Comparison of ENCODE assay signal across 8 cellular contexts in genomic region chr2:23381084-23381483, GRCh38. TPM values are rescaled to one million over a fixed set of nuclear protein-coding genes. Genes with fewer than 3 reads are reported as not detected.
DNase-seq lines count a peak whose midpoint lies in the region; ATAC-seq and TF ChIP-seq lines count a peak whose summit lies in the region.

No MANE protein-coding gene starts in this region.

- H3K27ac Mint-ChIP-seq in Caco-2 (ENCODE audit: unreplicated experiment): peak overlapping the region; percentile 23

- 27 to 40% (median 35%) methylated on average over 6 of the region's 6 CpGs for WGBS in stomach, 5 donors

- no peak for TF ChIP-seq CTCF in Caco-2 (IDR thresholded peaks at IDR 0.05; ENCODE audit: insufficient read depth in 1 of 2, low read depth in 1 of 2, low read length in 1 of 2, severe bottlenecking in 1 of 2, unreplicated experiment in 1 of 2)
- TF ChIP-seq CTCF in stomach (IDR thresholded peaks at IDR 0.05): no peak

- H3K27me3 ChIP-seq in Caco-2 (replicated peaks; ENCODE audit: control insufficient read depth, insufficient read depth, low read length): peaks cover 3% of the 10 kb centered on the region
- H3K27me3 ChIP-seq in stomach: peaks cover 0 to 44% (median 8%) of the 10 kb centered on the region in 3 donors

- DNase-seq in Caco-2: no peak
- peak; percentile 84 for DNase-seq in HS-5 (ENCODE audit: low read depth)
- peak; percentile 80 for DNase-seq in RPMI7951 (ENCODE audit: low read depth)
- DNase-seq in stomach: peak; percentile 41
- no peak for DNase-seq in nucleus accumbens (lab: John Stamatoyannopoulos, UW)
- DNase-seq in NCI-H524 treated with DMSO at 0.1 percent for 48 hours (lab: John Stamatoyannopoulos, UW): no peak
- DNase-seq in GOT3 (lab: John Stamatoyannopoulos, UW): no peak

- CTCF ChIA-PET in Caco-2 (lab: Charles Lee): no interaction called here

- H3K4me1 ChIP-seq in Caco-2 (peaks cover 7% of the 10 kb centered on the region), stomach (peaks cover 6 to 20% (median 13%) of the 10 kb centered on the region in 4 donors)

- POLR2A ChIA-PET in Caco-2 (lab: Charles Lee): no interaction called here

- H3K9me3 ChIP-seq in Caco-2: no peaks in the 10 kb centered on the region
- H3K9me3 ChIP-seq in stomach: no peaks in the 10 kb centered on the region

- H3K4me1 Mint-ChIP-seq in Caco-2 (ENCODE audit: low read depth, unreplicated experiment): peaks cover 8% of the 10 kb centered on the region

- TF ChIP-seq EP300 in stomach (IDR thresholded peaks at IDR 0.05): no peak

- H3K36me3 ChIP-seq in Caco-2 (ENCODE audit: control insufficient read depth, insufficient read depth, low read length): no peaks in the 10 kb centered on the region
- H3K36me3 ChIP-seq in stomach: no peaks in the 10 kb centered on the region

- no peaks in the 10 kb centered on the region for H3K9me3 Mint-ChIP-seq in Caco-2 (ENCODE audit: unreplicated experiment)

- intact Hi-C loops in Caco-2 (cut with micrococcal nuclease; ENCODE audit: unreplicated experiment) (no loop called here), stomach (cut with DNase I; ENCODE audit: low total_unique reads) (no loop called here)

- ATAC-seq in esophagus mucosa: peak; percentile 83

- H3K4me3 Mint-ChIP-seq in Caco-2 (ENCODE audit: unreplicated experiment): no peak overlapping the region

- H3K4me3 ChIP-seq in Caco-2 (ENCODE audit: low read depth, low read length): no peak overlapping the region
- H3K4me3 ChIP-seq in stomach: no peak overlapping the region

- BruUV-seq in Caco-2 (replicated peaks; lab: Mats Ljungman, UMichigan): no TSS peak

- H3K27ac ChIP-seq in stomach: peak overlapping the region in 1 of 5 donors; percentile 13

- peaks cover 6% of the 10 kb centered on the region for H3K36me3 Mint-ChIP-seq in Caco-2 (ENCODE audit: insufficient read depth, unreplicated experiment)

- TF ChIP-seq POLR2A in stomach (IDR thresholded peaks at IDR 0.05): no peak

- H3K27me3 Mint-ChIP-seq in Caco-2 (ENCODE audit: insufficient read depth, unreplicated experiment): peaks cover 30% of the 10 kb centered on the region

RNA-seq across cellular contexts. Expression of gene KLHL29, which starts 3.9 kb away (rescaled TPM):
- total RNA-seq in Caco-2 (2022) (0.61 and 0.81 TPM in 2 replicates), esophagus mucosa (3.6 TPM), stomach (1 to 10 TPM in 4 of 5 donors, under 1 TPM in 1; under 0.01 to 6.6 (median 1.4) TPM)
- 0.78 and 0.84 TPM in 2 replicates for total RNA-seq in RPMI7951 (2014; rRNA removed; shearing (Covaris generic))
- 1 to 10 TPM in 2 of 3 donors, under 1 TPM in 1; 0.31 to 3.0 (median 1.2) TPM for polyA plus RNA-seq in stomach

Comparison
In these comparisons a context has a peak if more than half of its experiments do, and no peak if none do; other contexts are left out.
1. DNase-seq: peak in HS-5 (single experiment), RPMI7951 (single experiment) and stomach (single experiment); none in Caco-2 (0 of 2), nucleus accumbens (0 of 56), NCI-H524 treated with DMSO at 0.1 percent for 48 hours (single experiment) and GOT3 (single experiment).